Comparison of ENCODE assay signal across 8 cellular contexts in genomic region chrX:13688384-13688771, GRCh38. TPM values are rescaled to one million over a fixed set of nuclear protein-coding genes. Genes with fewer than 3 reads are reported as not detected.
DNase-seq lines count a peak whose midpoint lies in the region; ATAC-seq and TF ChIP-seq lines count a peak whose summit lies in the region.

No MANE protein-coding gene starts in this region.

- H3K36me3 Mint-ChIP-seq in activated CD4-positive, alpha-beta T cell treated with anti-CD3 and anti-CD28 coated beads for 36 hours (ENCODE audit: low read depth), result peaks cover 13% of the 10 kb centered on the region
- H3K36me3 Mint-ChIP-seq in activated CD4-positive, alpha-beta memory T cell treated with anti-CD3 and anti-CD28 coated beads for 36 hours, result peaks cover 8% of the 10 kb centered on the region

- WGBS in lower leg skin, 2 donors, result 13 to 31% methylated on average over 5 of the region's 5 CpGs

- no peaks in the 10 kb centered on the region for H3K9me3 ChIP-seq in iPS-20b (ENCODE audit: insufficient read depth, low read depth, low read length)

- H3K27ac ChIP-seq in iPS-20b (ENCODE audit: low read length) (no peak overlapping the region), substantia nigra (ENCODE audit: low read depth, low read length, poor library complexity, severe bottlenecking) (peak overlapping the region; percentile 92)

- no peaks in the 10 kb centered on the region for H3K9me3 Mint-ChIP-seq in activated CD4-positive, alpha-beta T cell treated with anti-CD3 and anti-CD28 coated beads for 36 hours (ENCODE audit: low read depth)
- H3K9me3 Mint-ChIP-seq in activated CD4-positive, alpha-beta memory T cell treated with anti-CD3 and anti-CD28 coated beads for 36 hours, result no peaks in the 10 kb centered on the region

- no peaks in the 10 kb centered on the region for H3K36me3 ChIP-seq in iPS-20b (ENCODE audit: insufficient read depth, low read depth, low read length)

- no peak overlapping the region; the same call in 1 of the 2 replicates for H3K9ac ChIP-seq in iPS-20b (ENCODE audit: low read depth, low read length)

- TF ChIP-seq POLR2A in lower leg skin (IDR thresholded peaks at IDR 0.05), result no peak

- peaks cover 13% of the 10 kb centered on the region for H3K4me1 ChIP-seq in iPS-20b (ENCODE audit: insufficient read depth, low read length)

- DNase-seq in activated CD4-positive, alpha-beta T cell treated with anti-CD3 and anti-CD28 coated beads for 36 hours, result peak; percentile 8
- no peak for DNase-seq in activated CD4-positive, alpha-beta T cell treated with anti-CD3 and anti-CD28 coated beads, Interleukin-2, amount 50 U/mL, for 4 hours
- peak; percentile 20 for DNase-seq in activated CD4-positive, alpha-beta memory T cell treated with anti-CD3 and anti-CD28 coated beads for 36 hours
- DNase-seq in substantia nigra (lab: John Stamatoyannopoulos, UW) (no peak), lower leg skin (ENCODE audit: low spot score in 2 of 2) (no peak), SIG-M5 (lab: John Stamatoyannopoulos, UW) (no peak)

- no peaks in the 10 kb centered on the region for H3K27me3 Mint-ChIP-seq in activated CD4-positive, alpha-beta T cell treated with anti-CD3 and anti-CD28 coated beads for 36 hours
- no peaks in the 10 kb centered on the region for H3K27me3 Mint-ChIP-seq in activated CD4-positive, alpha-beta memory T cell treated with anti-CD3 and anti-CD28 coated beads for 36 hours

- peaks cover 59% of the 10 kb centered on the region for H3K4me1 Mint-ChIP-seq in activated CD4-positive, alpha-beta T cell treated with anti-CD3 and anti-CD28 coated beads for 36 hours
- peaks cover 56% of the 10 kb centered on the region for H3K4me1 Mint-ChIP-seq in activated CD4-positive, alpha-beta memory T cell treated with anti-CD3 and anti-CD28 coated beads for 36 hours (ENCODE audit: low read depth)

- intact Hi-C loops in activated CD4-positive, alpha-beta T cell treated with anti-CD3 and anti-CD28 coated beads for 36 hours (cut with DNase I, micrococcal nuclease), result loop anchor here (1.0 to 10.0 kb wide), 5 partner anchors 19 to 731 kb away; partner anchors contain the start of genes OFD1 (in 1 of the 2) and TRAPPC2 (in 1 of the 2)
- intact Hi-C loops in activated CD4-positive, alpha-beta memory T cell treated with anti-CD3 and anti-CD28 coated beads for 36 hours (cut with micrococcal nuclease), result loop anchor here (1.0 to 10.0 kb wide), 6 partner anchors 19 to 1986 kb away; partner anchors contain the start of genes OFD1, TCEANC and TRAPPC2
- intact Hi-C loops in lower leg skin (cut with DNase I; ENCODE audit: low total_unique reads), result no loop called here

- TF ChIP-seq CTCF in lower leg skin (IDR thresholded peaks at IDR 0.05), result no peak

- CTCF ChIA-PET in activated CD4-positive, alpha-beta T cell treated with anti-CD3 and anti-CD28 coated beads for 36 hours (lab: Charles Lee), result interaction anchor here (1.0 to 2.8 kb wide), 7 partner anchors 19 to 341 kb away, joined by 3 to 10 read pairs (median 5); partner anchors contain the start of genes GEMIN8, OFD1 and TRAPPC2
- CTCF ChIA-PET in activated CD4-positive, alpha-beta memory T cell treated with anti-CD3 and anti-CD28 coated beads for 36 hours (lab: Charles Lee), result interaction anchor here (0.8 to 1.3 kb wide), 3 partner anchors 29 to 54 kb away, joined by 3 to 5 read pairs (median 4); no protein-coding TSS in a partner anchor

- peak; percentile 23 for ATAC-seq in activated CD4-positive, alpha-beta T cell treated with anti-CD3 and anti-CD28 coated beads for 36 hours
- no peak for ATAC-seq in GM18868 (IDR thresholded peaks at IDR 0.05; ENCODE audit: unreplicated experiment)

- POLR2A ChIA-PET in activated CD4-positive, alpha-beta T cell treated with anti-CD3 and anti-CD28 coated beads for 36 hours (lab: Charles Lee), result interaction anchor here (0.7 to 1.4 kb wide), 4 partner anchors 19 to 54 kb away, joined by 3 to 6 read pairs (median 4); partner anchors contain the start of genes OFD1 and TRAPPC2
- POLR2A ChIA-PET in activated CD4-positive, alpha-beta memory T cell treated with anti-CD3 and anti-CD28 coated beads for 36 hours (lab: Charles Lee), result interaction anchor here (0.9 to 3.8 kb wide), 7 partner anchors 10 to 713 kb away, joined by 3 to 23 read pairs (median 5); partner anchors contain the start of genes OFD1, TCEANC and TRAPPC2

- peaks cover 9% of the 10 kb centered on the region for H3K27me3 ChIP-seq in iPS-20b (ENCODE audit: insufficient read depth, low read length)

- peak overlapping the region; percentile 97 for H3K27ac Mint-ChIP-seq in activated CD4-positive, alpha-beta T cell treated with anti-CD3 and anti-CD28 coated beads for 36 hours
- H3K27ac Mint-ChIP-seq in activated CD4-positive, alpha-beta memory T cell treated with anti-CD3 and anti-CD28 coated beads for 36 hours, result peak overlapping the region; percentile 96

- H3K4me3 ChIP-seq in iPS-20b (ENCODE audit: low read length) (peak overlapping the region; percentile 94), lower leg skin (ENCODE audit: low read depth, poor library complexity, severe bottlenecking) (no peak overlapping the region)

- H3K4me3 Mint-ChIP-seq in activated CD4-positive, alpha-beta T cell treated with anti-CD3 and anti-CD28 coated beads for 36 hours, result peak overlapping the region; percentile 85
- peak overlapping the region; percentile 87 for H3K4me3 Mint-ChIP-seq in activated CD4-positive, alpha-beta memory T cell treated with anti-CD3 and anti-CD28 coated beads for 36 hours

RNA-seq across cellular contexts. Expression of gene RAB9A, which starts 0.6 kb away (rescaled TPM):
- 10 to 100 TPM; 24.9 to 31.4 TPM for total RNA-seq in activated CD4-positive, alpha-beta T cell treated with anti-CD3 and anti-CD28 coated beads for 36 hours
- 10 to 100 TPM; 28.2 to 32.1 TPM for total RNA-seq in activated CD4-positive, alpha-beta memory T cell treated with anti-CD3 and anti-CD28 coated beads for 36 hours
- 10 to 100 TPM; 44.6 to 70.5 (median 56.0) TPM for total RNA-seq in lower leg skin

RNA-seq across cellular contexts. Expression of gene TCEANC, which starts 35.4 kb away (rescaled TPM):
- total RNA-seq in activated CD4-positive, alpha-beta T cell treated with anti-CD3 and anti-CD28 coated beads for 36 hours, result 1 to 10 TPM; 1.9 to 2.3 TPM
- 1 to 10 TPM; 1.9 TPM for total RNA-seq in activated CD4-positive, alpha-beta memory T cell treated with anti-CD3 and anti-CD28 coated beads for 36 hours
- 1 to 10 TPM; 2.5 to 6.9 (median 2.7) TPM for total RNA-seq in lower leg skin

RNA-seq across cellular contexts. Expression of gene TRAPPC2, which starts 46.0 kb away (rescaled TPM):
- 10 to 100 TPM; 10.3 to 16.4 TPM for total RNA-seq in activated CD4-positive, alpha-beta T cell treated with anti-CD3 and anti-CD28 coated beads for 36 hours
- total RNA-seq in activated CD4-positive, alpha-beta memory T cell treated with anti-CD3 and anti-CD28 coated beads for 36 hours, result 10 to 100 TPM; 14.1 to 16.1 TPM
- 10 to 100 TPM; 12.6 to 16.1 (median 14.9) TPM for total RNA-seq in lower leg skin

RNA-seq across cellular contexts. Expression of gene OFD1, which starts 46.2 kb away (rescaled TPM):
- total RNA-seq in activated CD4-positive, alpha-beta T cell treated with anti-CD3 and anti-CD28 coated beads for 36 hours, result 10 to 100 TPM; 28.0 to 32.4 TPM
- total RNA-seq in activated CD4-positive, alpha-beta memory T cell treated with anti-CD3 and anti-CD28 coated beads for 36 hours, result 10 to 100 TPM; 24.5 to 30.9 TPM
- total RNA-seq in lower leg skin, result 10 to 100 TPM; 20.0 to 69.6 (median 27.5) TPM

Comparison
In these comparisons a context has a peak if more than half of its experiments do, and no peak if none do; other contexts are left out.
1. DNase-seq: peak in activated CD4-positive, alpha-beta T cell treated with anti-CD3 and anti-CD28 coated beads for 36 hours (single experiment) and activated CD4-positive, alpha-beta memory T cell treated with anti-CD3 and anti-CD28 coated beads for 36 hours (single experiment); none in activated CD4-positive, alpha-beta T cell treated with anti-CD3 and anti-CD28 coated beads, Interleukin-2, amount 50 U/mL, for 4 hours (0 of 2), substantia nigra (0 of 49), lower leg skin (0 of 2) and SIG-M5 (single experiment).